Comparison of ENCODE assay signal across 1 cellular context in genomic region chr2:88003074-88003755, GRCh38.
TF ChIP-seq lines count a peak whose summit lies in the region.

No MANE protein-coding gene starts in this region.

TF ChIP-seq in HepG2, 621 proteins besides CTCF, POLR2A, EP300 and RAD21 (continued from another document):
- TF ChIP-seq ZBTB33 (CRISPR knock-in tag; IDR thresholded peaks at IDR 0.05) = peak; percentile 32; the same call in 1 of the 2 replicates
